12 cellular contexts compared by ENCODE assay signal in genomic region chr10:71920540-71921318, GRCh38. TPM values are rescaled to one million over a fixed set of nuclear protein-coding genes. Genes with fewer than 3 reads are reported as not detected.
A peak's percentile ranks its signal among the peaks of the same experiment; 100 is the strongest.
DNase-seq lines count a peak whose midpoint lies in the region; ATAC-seq and TF ChIP-seq lines count a peak whose summit lies in the region.
"Had no signal": no experiment of that assay in that cellular context is flagged by ENCODE, and none has a peak within 500 bp of the region (broad histone marks: within the 10 kb centered on the region; RNA-seq: fewer than 3 reads in every experiment).

No MANE protein-coding gene starts in this region.

- no peak overlapping the region for H3K4me3 Mint-ChIP-seq in MCF 10A (ENCODE audit: unreplicated experiment)
- H3K4me3 Mint-ChIP-seq: activated CD4-positive, alpha-beta T cell treated with anti-CD3 and anti-CD28 coated beads, Interleukin-2, amount 10 ng/mL, durations not matched to agents 7 days and 5 days; activated naive CD4-positive, alpha-beta T cell treated with anti-CD3 and anti-CD28 coated beads, Interleukin-2, amount 50 U/mL, for 24 hours had no signal

- intact Hi-C loops in MCF 10A (cut with micrococcal nuclease), result no loop called here
- intact Hi-C loops in left colon (cut with DNase I, micrococcal nuclease), result no loop called here
- intact Hi-C loops in left ventricle myocardium superior (cut with micrococcal nuclease), result no loop called here

- H3K79me2 ChIP-seq in ACC112 (ENCODE audit: control insufficient read depth, insufficient read depth, low read length, unreplicated experiment), result no peaks in the 10 kb centered on the region

- DNase-seq in LHCN-M2 (ENCODE audit: low read depth) (peak; percentile 8), MCF 10A (ENCODE audit: unreplicated experiment) (peak; percentile 22), left colon (peak; percentile 65 to 68), anterior cingulate cortex (lab: John Stamatoyannopoulos, UW) (no peak), left ventricle myocardium superior (no peak)
- DNase-seq in activated naive CD4-positive, alpha-beta T cell treated with anti-CD3 and anti-CD28 coated beads, Interleukin-2, amount 50 U/mL, for 16 hours, result no peak
- DNase-seq: activated CD4-positive, alpha-beta T cell treated with anti-CD3 and anti-CD28 coated beads, Interleukin-2, amount 10 ng/mL, durations not matched to agents 7 days and 5 days; SW 1271 had no signal

- H3K4me1 Mint-ChIP-seq in MCF 10A (ENCODE audit: insufficient read depth, unreplicated experiment), result peaks cover 11% of the 10 kb centered on the region

- H3K4me1 ChIP-seq in ACC112 (ENCODE audit: control insufficient read depth, insufficient read depth, low read length, unreplicated experiment), result peaks cover 25% of the 10 kb centered on the region

- H3K27ac Mint-ChIP-seq in MCF 10A (ENCODE audit: low read depth, unreplicated experiment), result peak overlapping the region; percentile 65
- H3K27ac Mint-ChIP-seq: activated CD4-positive, alpha-beta T cell treated with anti-CD3 and anti-CD28 coated beads, Interleukin-2, amount 10 ng/mL, durations not matched to agents 7 days and 5 days; activated naive CD4-positive, alpha-beta T cell treated with anti-CD3 and anti-CD28 coated beads, Interleukin-2, amount 50 U/mL, for 24 hours had no signal

- no peaks in the 10 kb centered on the region for H3K27me3 Mint-ChIP-seq in MCF 10A (ENCODE audit: insufficient read depth, unreplicated experiment)
- H3K27me3 Mint-ChIP-seq: activated naive CD4-positive, alpha-beta T cell treated with anti-CD3 and anti-CD28 coated beads, Interleukin-2, amount 50 U/mL, for 24 hours had no signal

- H3K27ac ChIP-seq in ACC112 (ENCODE audit: low read depth, low read length), result no peak overlapping the region
- H3K27ac ChIP-seq: thoracic aorta had no signal

- H3K36me3 Mint-ChIP-seq in MCF 10A (ENCODE audit: insufficient read depth, unreplicated experiment), result no peaks in the 10 kb centered on the region

- TF ChIP-seq CTCF in MCF 10A (IDR thresholded peaks at IDR 0.05; ENCODE audit: unreplicated experiment), result no peak

- no peaks in the 10 kb centered on the region for H3K27me3 ChIP-seq in ACC112 (ENCODE audit: insufficient read depth, low read length)

- POLR2A ChIA-PET in MCF 10A (lab: Yijun Ruan, JAX), result no interaction called here

- H3K4me3 ChIP-seq in ACC112 (ENCODE audit: low read depth, low read length), result peak overlapping the region; percentile 63; the same call in 1 of the 2 replicates
- H3K4me3 ChIP-seq: thoracic aorta had no signal

- H3K9me3 Mint-ChIP-seq in MCF 10A (ENCODE audit: unreplicated experiment), result no peaks in the 10 kb centered on the region

- H3K36me3 ChIP-seq in ACC112 (ENCODE audit: insufficient read depth, low read length), result peaks cover 4% of the 10 kb centered on the region; the same call in 1 of the 2 replicates
- H3K36me3 ChIP-seq: thoracic aorta had no signal

- H2AFZ ChIP-seq in ACC112 (ENCODE audit: low read length, unreplicated experiment), result peak overlapping the region; percentile 30

- CTCF ChIA-PET in MCF 10A (lab: Yijun Ruan, JAX), result interaction anchor here (1.1 to 1.4 kb wide), 2 partner anchors 35 to 128 kb away, joined by 3 to 4 read pairs; no protein-coding TSS in a partner anchor

- ATAC-seq in left colon (peak; percentile 76), HG03442 (IDR thresholded peaks at IDR 0.05; ENCODE audit: unreplicated experiment) (no peak), left ventricle myocardium superior (no peak)

- no TSS peak for BruUV-seq in MCF 10A (replicated peaks; lab: Mats Ljungman, UMichigan)

RNA-seq across cellular contexts. Expression of gene CHST3, which starts 43.5 kb away (rescaled TPM):
- total RNA-seq in LHCN-M2 (2014; rRNA removed) (32.9 and 40.6 TPM in 2 replicates), MCF 10A (2022) (28.7 and 29.3 TPM in 2 replicates), left colon (1 to 10 TPM; 1.1 to 2.7 TPM), left ventricle myocardium superior (18.5 TPM)
- polyA plus RNA-seq in LHCN-M2 (2012), result 26.2 TPM

Comparison
In these comparisons a context has a peak if more than half of its experiments do, and no peak if none do; other contexts are left out.
1. DNase-seq: peak in LHCN-M2 (single experiment), MCF 10A (single experiment) and left colon (2 of 2); none in anterior cingulate cortex (0 of 58), activated naive CD4-positive, alpha-beta T cell treated with anti-CD3 and anti-CD28 coated beads, Interleukin-2, amount 50 U/mL, for 16 hours (single experiment) and left ventricle myocardium superior (single experiment).